Comparison of ENCODE assay signal across 28 cellular contexts in the genomic region with DNA sequence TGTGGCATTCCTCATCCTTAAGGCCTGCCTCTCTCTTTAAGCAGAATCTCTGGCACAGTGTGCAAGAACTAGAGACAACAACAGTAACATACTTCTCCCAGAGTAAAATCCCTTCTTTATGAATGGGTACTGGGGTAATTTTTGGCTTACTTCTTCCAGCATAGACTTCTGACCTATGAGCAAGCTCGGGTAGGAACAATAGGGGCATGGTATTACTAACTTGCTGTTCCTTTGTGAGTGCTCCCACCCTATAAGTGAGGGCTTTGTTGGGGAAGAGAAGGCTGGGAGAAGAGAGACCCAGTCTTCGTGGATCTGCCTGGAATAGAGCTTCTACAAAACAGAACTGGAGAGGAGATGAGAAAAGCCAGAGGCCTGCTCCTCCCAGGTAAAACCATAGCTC. TPM values are rescaled to one million over a fixed set of nuclear protein-coding genes. Genes with fewer than 3 reads are reported as not detected.
DNase-seq lines count a peak whose midpoint lies in the region; ATAC-seq, FAIRE-seq and TF ChIP-seq lines count a peak whose summit lies in the region.
"Had no signal": no experiment of that assay in that cellular context is flagged by ENCODE, and none has a peak within 500 bp of the region (broad histone marks: within the 10 kb centered on the region; RNA-seq: fewer than 3 reads in every experiment).

No MANE protein-coding gene starts in this region.

- no peak for DNase-seq in A549 (ENCODE audit: low read depth in 1 of 2, low spot score in 1 of 2)
- peak; percentile 88 for DNase-seq in SK-MEL-5 (ENCODE audit: low read depth, low spot score)
- peak; percentile 8 for DNase-seq in medulla oblongata (ENCODE audit: extremely low spot score)
- no peak for DNase-seq in NCI-H2029 (lab: John Stamatoyannopoulos, UW)
- DNase-seq in Peyer's patch: no peak
- DNase-seq: ACHN; AML-193; BE2C; Calu3; CD4-positive, alpha-beta T cell; CD8-positive, alpha-beta memory T cell; COR-L47; DMS53; DMS79 treated with DMSO at 0.1 percent for 48 hours; GF-D8; GOT3; HFFc6 had no signal

- ATAC-seq in A549 (no peak), GM18868 (IDR thresholded peaks at IDR 0.05; ENCODE audit: unreplicated experiment) (no peak)

- H3K4me2 ChIP-seq in A549: peak overlapping the region; percentile 61; the same call in 2 of the 3 replicates
- H3K4me2 ChIP-seq: BLaER1 treated with 17β-estradiol and CSF1 and Interleukin-3, amounts not matched to agents 10 nM and 100 nM had no signal

- no peaks in the 10 kb centered on the region for H3K36me3 ChIP-seq in Peyer's patch
- H3K36me3 ChIP-seq: BE2C; BLaER1 treated with 17β-estradiol and CSF1 and Interleukin-3, amounts not matched to agents 10 nM and 100 nM had no signal

- TF ChIP-seq POLR2A in A549 (IDR thresholded peaks at IDR 0.05; ENCODE audit: low read length): no peak
- TF ChIP-seq POLR2A in Peyer's patch (IDR thresholded peaks at IDR 0.05): no peak

- WGBS in A549 (ENCODE audit: missing lambda C conversion rate): 83% methylated on average over 2 of the region's 2 CpGs

- H3K4me1 ChIP-seq in A549: peaks cover 70% of the 10 kb centered on the region
- H3K4me1 ChIP-seq in Peyer's patch: no peaks in the 10 kb centered on the region
- H3K4me1 ChIP-seq: BLaER1 treated with 17β-estradiol and CSF1 and Interleukin-3, amounts not matched to agents 10 nM and 100 nM had no signal

- TF ChIP-seq CTCF in A549 (IDR thresholded peaks at IDR 0.05) (no peak), Peyer's patch (IDR thresholded peaks at IDR 0.05) (no peak)

- H3K27ac ChIP-seq in A549 (peak overlapping the region; percentile 78 to 89), Peyer's patch (no peak overlapping the region)
- H3K27ac ChIP-seq: 22Rv1; BLaER1 treated with 17β-estradiol and CSF1 and Interleukin-3, amounts not matched to agents 10 nM and 100 nM had no signal

- TF ChIP-seq EP300 in A549 (IDR thresholded peaks at IDR 0.05): no peak

- in situ Hi-C loops in SK-MEL-5 (cut with HindIII; ENCODE audit: low pct_unique_long_range_greater_than_20kb, low sequenced_read_pairs): no loop called here

- FAIRE-seq in A549 (lab: Jason Lieb, UNC): no peak
- FAIRE-seq: A204.1, GM12891, GM18507, H54 had no signal

- no peaks in the 10 kb centered on the region for H3K27me3 ChIP-seq in Peyer's patch
- H3K27me3 ChIP-seq: BE2C had no signal

- H3K4me3 ChIP-seq in A549 (no peak overlapping the region), Peyer's patch (no peak overlapping the region)
- H3K4me3 ChIP-seq: BLaER1 treated with 17β-estradiol and CSF1 and Interleukin-3, amounts not matched to agents 10 nM and 100 nM; HAP-1 had no signal

- no peaks in the 10 kb centered on the region for H3K9me3 ChIP-seq in A549
- H3K9me3 ChIP-seq in Peyer's patch: no peaks in the 10 kb centered on the region
- H3K9me3 ChIP-seq: BE2C; BLaER1 treated with 17β-estradiol and CSF1 and Interleukin-3, amounts not matched to agents 10 nM and 100 nM; HAP-1 had no signal

- no peak for TF ChIP-seq RAD21 in A549 (conservative IDR thresholded peaks at IDR 0.05 in 1 of 2, IDR thresholded peaks at IDR 0.05 in 1 of 2)

- POLR2A ChIA-PET in A549 (lab: Yijun Ruan, JAX): no interaction called here

- CTCF ChIA-PET in A549 (lab: Yijun Ruan, JAX): interaction anchor here (0.7 to 7.2 kb wide), 10 partner anchors 9 to 653 kb away, joined by 3 to 57 read pairs (median 4); no protein-coding TSS in a partner anchor

TF ChIP-seq in A549, 52 proteins besides CTCF, POLR2A, EP300 and RAD21 (continues in another document):
- no peak for TF ChIP-seq CBX8 (IDR thresholded peaks at IDR 0.05)
- TF ChIP-seq JUN (IDR thresholded peaks at IDR 0.05): no peak
- TF ChIP-seq, protein P1, sequence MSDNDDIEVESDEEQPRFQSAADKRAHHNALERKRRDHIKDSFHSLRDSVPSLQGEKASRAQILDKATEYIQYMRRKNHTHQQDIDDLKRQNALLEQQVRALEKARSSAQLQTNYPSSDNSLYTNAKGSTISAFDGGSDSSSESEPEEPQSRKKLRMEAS (IDR thresholded peaks at IDR 0.05): no peak
- TF ChIP-seq, protein P2, sequence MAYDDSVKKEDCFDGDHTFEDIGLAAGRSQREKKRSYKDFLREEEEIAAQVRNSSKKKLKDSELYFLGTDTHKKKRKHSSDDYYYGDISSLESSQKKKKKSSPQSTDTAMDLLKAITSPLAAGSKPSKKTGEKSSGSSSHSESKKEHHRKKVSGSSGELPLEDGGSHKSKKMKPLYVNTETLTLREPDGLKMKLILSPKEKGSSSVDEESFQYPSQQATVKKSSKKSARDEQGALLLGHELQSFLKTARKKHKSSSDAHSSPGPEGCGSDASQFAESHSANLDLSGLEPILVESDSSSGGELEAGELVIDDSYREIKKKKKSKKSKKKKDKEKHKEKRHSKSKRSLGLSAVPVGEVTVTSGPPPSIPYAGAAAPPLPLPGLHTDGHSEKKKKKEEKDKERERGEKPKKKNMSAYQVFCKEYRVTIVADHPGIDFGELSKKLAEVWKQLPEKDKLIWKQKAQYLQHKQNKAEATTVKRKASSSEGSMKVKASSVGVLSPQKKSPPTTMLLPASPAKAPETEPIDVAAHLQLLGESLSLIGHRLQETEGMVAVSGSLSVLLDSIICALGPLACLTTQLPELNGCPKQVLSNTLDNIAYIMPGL (CRISPR knock-in tag; IDR thresholded peaks at IDR 0.05; ENCODE audit: borderline replicate concordance): no peak
- no peak for TF ChIP-seq BHLHE40 (IDR thresholded peaks at IDR 0.05; ENCODE audit: low read depth, low read length)
- TF ChIP-seq, protein P3, sequence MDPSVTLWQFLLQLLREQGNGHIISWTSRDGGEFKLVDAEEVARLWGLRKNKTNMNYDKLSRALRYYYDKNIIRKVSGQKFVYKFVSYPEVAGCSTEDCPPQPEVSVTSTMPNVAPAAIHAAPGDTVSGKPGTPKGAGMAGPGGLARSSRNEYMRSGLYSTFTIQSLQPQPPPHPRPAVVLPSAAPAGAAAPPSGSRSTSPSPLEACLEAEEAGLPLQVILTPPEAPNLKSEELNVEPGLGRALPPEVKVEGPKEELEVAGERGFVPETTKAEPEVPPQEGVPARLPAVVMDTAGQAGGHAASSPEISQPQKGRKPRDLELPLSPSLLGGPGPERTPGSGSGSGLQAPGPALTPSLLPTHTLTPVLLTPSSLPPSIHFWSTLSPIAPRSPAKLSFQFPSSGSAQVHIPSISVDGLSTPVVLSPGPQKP (IDR thresholded peaks at IDR 0.05; ENCODE audit: low read depth, low read length): no peak
- no peak for TF ChIP-seq ZNF302 (CRISPR knock-in tag; IDR thresholded peaks at IDR 0.05)
- no peak for TF ChIP-seq PHF8 (IDR thresholded peaks at IDR 0.05; ENCODE audit: borderline replicate concordance, low read depth)
- no peak for TF ChIP-seq PBX3 (IDR thresholded peaks at IDR 0.05)
- no peak for TF ChIP-seq EHMT2 (IDR thresholded peaks at IDR 0.05; ENCODE audit: low read depth)
- no peak for TF ChIP-seq MAZ (IDR thresholded peaks at IDR 0.05; ENCODE audit: borderline replicate concordance, low read depth, low read length)
- TF ChIP-seq HOXB5 (CRISPR knock-in tag; IDR thresholded peaks at IDR 0.05): no peak
- no peak for TF ChIP-seq GATA3 (IDR thresholded peaks at IDR 0.05; ENCODE audit: borderline replicate concordance)
- no peak for TF ChIP-seq SREBF2 (IDR thresholded peaks at IDR 0.05)
- no peak for TF ChIP-seq EHF (CRISPR knock-in tag; IDR thresholded peaks at IDR 0.05)
- no peak for TF ChIP-seq NFE2L2 (conservative IDR thresholded peaks at IDR 0.05; ENCODE audit: low read length)
- TF ChIP-seq FOXS1 (CRISPR knock-in tag; IDR thresholded peaks at IDR 0.05): no peak

RNA-seq across cellular contexts. Expression of gene CLDN2, which starts 30.2 kb away (rescaled TPM):
- polyA plus RNA-seq in A549 (2011; rRNA removed) (28.1 and 49.2 TPM in 2 replicates), A549 (2017; fragmentation: RNase III; extraction: RNeasy Plus Mini Kit Qiagen cat#74134 plus additional on column Dnase treatment) (18.7 to 28.6 TPM (median 24.8 TPM) in 3 replicates)
- polyA plus RNA-seq in A549 (2012; cell fraction: cytosol; rRNA removed): 5.3 and 6.4 TPM in 2 replicates
- 5.9 and 7.0 TPM in 2 replicates for polyA plus RNA-seq in A549 (2012; cell fraction: nucleus; rRNA removed)
- polyA minus RNA-seq in A549 (2011; rRNA and poly(A)+ RNA removed): 23.4 and 35.7 TPM in 2 replicates
- total RNA-seq in SK-MEL-5 (2014; rRNA removed; shearing (Covaris generic)): not detected in 2 replicates
- polyA plus RNA-seq in SK-MEL-5 (2015; cell fraction: cytosol; rRNA removed): not detected in 2 replicates
- polyA plus RNA-seq in SK-MEL-5 (2015; cell fraction: nucleus; rRNA removed): not detected in 2 replicates
- total RNA-seq in Peyer's patch: 10 to 100 TPM in 3 of 4 donors, 1 to 10 TPM in 1; 9.9 to 86.5 (median 36.0) TPM
- total RNA-seq: CD4-positive, alpha-beta T cell; CD8-positive, alpha-beta memory T cell; Daoy; G401; HFFc6 had no signal
- polyA plus RNA-seq: CD14-positive monocyte; CD8-positive, alpha-beta memory T cell had no signal

RNA-seq across cellular contexts. Expression of gene RIPPLY1, which starts 47.2 kb away (rescaled TPM):
- 0.14 and 0.28 TPM in 2 replicates for polyA plus RNA-seq in A549 (2011; rRNA removed)
- polyA plus RNA-seq in A549 (2012; cell fraction: cytosol; rRNA removed): 0.06 TPM in 1 of 2 replicates, not detected in the other
- polyA plus RNA-seq in A549 (2012; cell fraction: nucleus; rRNA removed): 0.11 and 0.26 TPM in 2 replicates
- polyA plus RNA-seq in A549 (2017; fragmentation: RNase III; extraction: RNeasy Plus Mini Kit Qiagen cat#74134 plus additional on column Dnase treatment): 0.10 to 0.17 TPM (median 0.11 TPM) in 3 replicates
- 0.29 TPM in 1 of 2 replicates, not detected in the other for polyA minus RNA-seq in A549 (2011; rRNA and poly(A)+ RNA removed)
- not detected in 2 replicates for total RNA-seq in SK-MEL-5 (2014; rRNA removed; shearing (Covaris generic))
- not detected in 2 replicates for polyA plus RNA-seq in SK-MEL-5 (2015; cell fraction: cytosol; rRNA removed)
- not detected in 2 replicates for polyA plus RNA-seq in SK-MEL-5 (2015; cell fraction: nucleus; rRNA removed)
- total RNA-seq in Peyer's patch: not detected
- total RNA-seq: CD4-positive, alpha-beta T cell; CD8-positive, alpha-beta memory T cell; Daoy; G401; HFFc6 had no signal
- polyA plus RNA-seq: CD14-positive monocyte; CD8-positive, alpha-beta memory T cell had no signal

RNA-seq across cellular contexts. Expression of gene MORC4, which starts 49.6 kb away (rescaled TPM):
- polyA plus RNA-seq in A549 (2011; rRNA removed) (91.1 and 98.2 TPM in 2 replicates), A549 (2017; fragmentation: RNase III; extraction: RNeasy Plus Mini Kit Qiagen cat#74134 plus additional on column Dnase treatment) (71.1 to 75.7 TPM (median 72.8 TPM) in 3 replicates)
- polyA plus RNA-seq in A549 (2012; cell fraction: cytosol; rRNA removed): 17.0 and 17.4 TPM in 2 replicates
- 13.0 and 17.9 TPM in 2 replicates for polyA plus RNA-seq in A549 (2012; cell fraction: nucleus; rRNA removed)
- 49.6 and 56.1 TPM in 2 replicates for polyA minus RNA-seq in A549 (2011; rRNA and poly(A)+ RNA removed)
- total RNA-seq in SK-MEL-5 (2014; rRNA removed; shearing (Covaris generic)): 11.7 and 13.7 TPM in 2 replicates
- polyA plus RNA-seq in SK-MEL-5 (2015; cell fraction: cytosol; rRNA removed): 11.7 and 16.3 TPM in 2 replicates
- 13.6 and 17.9 TPM in 2 replicates for polyA plus RNA-seq in SK-MEL-5 (2015; cell fraction: nucleus; rRNA removed)
- total RNA-seq in Peyer's patch: 10 to 100 TPM in 2 of 4 donors, 1 to 10 TPM in 2; 5.9 to 47.9 (median 10.4) TPM

Comparison
In these comparisons a context has a peak if more than half of its experiments do, and no peak if none do; other contexts are left out.
1. DNase-seq: peak in SK-MEL-5 (single experiment) and medulla oblongata (single experiment); none in A549 (0 of 2), NCI-H2029 (single experiment) and Peyer's patch (0 of 3).
2. H3K27ac ChIP-seq: peak in A549 (2 of 2); none in Peyer's patch (0 of 4).
3. RNA of gene CLDN2, which starts 30.2 kb away (total RNA-seq): 9.9 to 86.5 TPM in Peyer's patch; not detected in SK-MEL-5; every median in the first group is over 10 times any median in the second.